In genomic region chr2:98648451-98648850, GRCh38 we compare ENCODE assay signal across 18 cellular contexts.
"Had no signal": no experiment of that assay in that cellular context is flagged by ENCODE, and none has a peak within 500 bp of the region (broad histone marks: within the 10 kb centered on the region; RNA-seq: fewer than 3 reads in every experiment).

No MANE protein-coding gene starts in this region.

- H3K4me3 Mint-ChIP-seq: activated B cell treated with CpG ODN at 0.5 μM for 24 hours; activated CD4-positive, alpha-beta memory T cell treated with anti-CD3 and anti-CD28 coated beads, Interleukin-2, amount 10 ng/mL, durations not matched to agents 7 days and 5 days; activated naive CD8-positive, alpha-beta T cell treated with anti-CD3 and anti-CD28 coated beads, Interleukin-2, amount 10 ng/mL, durations not matched to agents 7 days and 5 days; endodermal cell had no signal

- H3K27me3 ChIP-seq: body of pancreas, foreskin keratinocyte, upper lobe of right lung had no signal

- H3K27me3 Mint-ChIP-seq: activated B cell treated with CpG ODN at 0.5 μM for 24 hours; activated CD4-positive, alpha-beta memory T cell treated with anti-CD3 and anti-CD28 coated beads, Interleukin-2, amount 10 ng/mL, durations not matched to agents 7 days and 5 days; activated naive CD8-positive, alpha-beta T cell treated with anti-CD3 and anti-CD28 coated beads, Interleukin-2, amount 10 ng/mL, durations not matched to agents 7 days and 5 days had no signal

- H3K9me3 Mint-ChIP-seq: activated B cell treated with CpG ODN at 0.5 μM for 24 hours; activated CD4-positive, alpha-beta memory T cell treated with anti-CD3 and anti-CD28 coated beads, Interleukin-2, amount 10 ng/mL, durations not matched to agents 7 days and 5 days; activated naive CD8-positive, alpha-beta T cell treated with anti-CD3 and anti-CD28 coated beads, Interleukin-2, amount 10 ng/mL, durations not matched to agents 7 days and 5 days; endodermal cell had no signal

- FAIRE-seq: kidney, small intestine had no signal

- H3K4me1 ChIP-seq: foreskin keratinocyte, psoas muscle, upper lobe of right lung had no signal

- H3K27ac ChIP-seq: body of pancreas, epithelial cell of prostate, foreskin keratinocyte, left ventricle myocardium inferior, psoas muscle, thoracic aorta, upper lobe of right lung had no signal

- H3K27ac Mint-ChIP-seq: activated B cell treated with CpG ODN at 0.5 μM for 24 hours, endodermal cell had no signal

- H3K9me3 ChIP-seq: body of pancreas, left ventricle myocardium inferior, psoas muscle, thoracic aorta, upper lobe of right lung had no signal

- H3K4me3 ChIP-seq: body of pancreas, left ventricle myocardium inferior, psoas muscle, thoracic aorta, upper lobe of right lung had no signal

- DNase-seq: activated B cell treated with CpG ODN at 0.5 μM for 24 hours; activated CD4-positive, alpha-beta memory T cell treated with anti-CD3 and anti-CD28 coated beads, Interleukin-2, amount 10 ng/mL, durations not matched to agents 7 days and 5 days; activated CD4-positive, alpha-beta T cell treated with anti-CD3 and anti-CD28 coated beads for 48 hours; activated effector memory CD4-positive, alpha-beta T cell treated with anti-CD3 and anti-CD28 coated beads, Interleukin-2, amount 50 U/mL, for 16 hours; activated naive CD8-positive, alpha-beta T cell treated with anti-CD3 and anti-CD28 coated beads, Interleukin-2, amount 10 ng/mL, durations not matched to agents 7 days and 5 days; activated T-cell treated with anti-CD3 and anti-CD28 coated beads, Interleukin-2, amount 50 U/mL, for 48 hours; body of pancreas; endodermal cell; kidney; left ventricle myocardium inferior; midbrain; psoas muscle; small intestine; stimulated activated CD4-positive, alpha-beta T cell treated with anti-CD3 and anti-CD28 coated beads, Interleukin-4, amount 100 ng/mL, for 1 hour; upper lobe of right lung had no signal
